ENCODE assay signal across 1 cellular context in the genomic region with DNA sequence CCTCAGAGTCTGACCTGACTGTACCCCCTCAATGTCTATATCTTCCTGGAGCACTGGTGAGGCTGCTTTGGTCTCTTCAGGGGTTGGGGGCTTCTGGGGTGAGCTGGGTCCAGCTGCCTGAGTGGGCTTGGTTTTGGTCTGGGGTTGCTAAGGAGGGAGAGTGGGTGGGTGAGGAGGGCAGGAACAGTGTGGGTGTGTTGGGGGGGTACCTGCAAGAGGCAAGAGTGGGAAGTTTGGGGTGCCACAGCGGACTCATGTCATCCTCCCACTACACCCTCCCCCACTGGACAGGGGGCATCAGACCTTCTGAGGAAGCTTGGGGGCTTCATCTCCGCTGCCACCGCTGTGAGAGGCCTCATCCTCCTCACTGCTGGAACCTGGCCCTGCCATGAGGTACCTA.
TF ChIP-seq lines count a peak whose summit lies in the region.

No MANE protein-coding gene starts in this region.

TF ChIP-seq in HEK293, 187 proteins besides CTCF, POLR2A, EP300 and RAD21 (continued from another document):
- TF ChIP-seq, protein P1, sequence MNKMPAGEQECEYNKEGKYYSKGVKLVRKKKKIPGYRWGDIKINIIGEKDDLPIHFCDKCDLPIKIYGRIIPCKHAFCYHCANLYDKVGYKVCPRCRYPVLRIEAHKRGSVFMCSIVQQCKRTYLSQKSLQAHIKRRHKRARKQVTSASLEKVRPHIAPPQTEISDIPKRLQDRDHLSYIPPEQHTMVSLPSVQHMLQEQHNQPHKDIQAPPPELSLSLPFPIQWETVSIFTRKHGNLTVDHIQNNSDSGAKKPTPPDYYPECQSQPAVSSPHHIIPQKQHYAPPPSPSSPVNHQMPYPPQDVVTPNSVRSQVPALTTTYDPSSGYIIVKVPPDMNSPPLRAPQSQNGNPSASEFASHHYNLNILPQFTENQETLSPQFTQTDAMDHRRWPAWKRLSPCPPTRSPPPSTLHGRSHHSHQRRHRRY (tag by site-specific recombination; IDR thresholded peaks at IDR 0.05), result no peak
- TF ChIP-seq, protein P2, sequence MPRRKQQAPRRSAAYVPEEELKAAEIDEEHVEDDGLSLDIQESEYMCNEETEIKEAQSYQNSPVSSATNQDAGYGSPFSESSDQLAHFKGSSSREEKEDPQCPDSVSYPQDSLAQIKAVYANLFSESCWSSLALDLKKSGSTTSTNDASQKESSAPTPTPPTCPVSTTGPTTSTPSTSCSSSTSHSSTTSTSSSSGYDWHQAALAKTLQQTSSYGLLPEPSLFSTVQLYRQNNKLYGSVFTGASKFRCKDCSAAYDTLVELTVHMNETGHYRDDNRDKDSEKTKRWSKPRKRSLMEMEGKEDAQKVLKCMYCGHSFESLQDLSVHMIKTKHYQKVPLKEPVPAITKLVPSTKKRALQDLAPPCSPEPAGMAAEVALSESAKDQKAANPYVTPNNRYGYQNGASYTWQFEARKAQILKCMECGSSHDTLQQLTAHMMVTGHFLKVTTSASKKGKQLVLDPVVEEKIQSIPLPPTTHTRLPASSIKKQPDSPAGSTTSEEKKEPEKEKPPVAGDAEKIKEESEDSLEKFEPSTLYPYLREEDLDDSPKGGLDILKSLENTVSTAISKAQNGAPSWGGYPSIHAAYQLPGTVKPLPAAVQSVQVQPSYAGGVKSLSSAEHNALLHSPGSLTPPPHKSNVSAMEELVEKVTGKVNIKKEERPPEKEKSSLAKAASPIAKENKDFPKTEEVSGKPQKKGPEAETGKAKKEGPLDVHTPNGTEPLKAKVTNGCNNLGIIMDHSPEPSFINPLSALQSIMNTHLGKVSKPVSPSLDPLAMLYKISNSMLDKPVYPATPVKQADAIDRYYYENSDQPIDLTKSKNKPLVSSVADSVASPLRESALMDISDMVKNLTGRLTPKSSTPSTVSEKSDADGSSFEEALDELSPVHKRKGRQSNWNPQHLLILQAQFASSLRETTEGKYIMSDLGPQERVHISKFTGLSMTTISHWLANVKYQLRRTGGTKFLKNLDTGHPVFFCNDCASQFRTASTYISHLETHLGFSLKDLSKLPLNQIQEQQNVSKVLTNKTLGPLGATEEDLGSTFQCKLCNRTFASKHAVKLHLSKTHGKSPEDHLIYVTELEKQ (tag by site-specific recombination; IDR thresholded peaks at IDR 0.05; ENCODE audit: borderline replicate concordance), result no peak
- TF ChIP-seq ZNF596 (tag by site-specific recombination; IDR thresholded peaks at IDR 0.05), result no peak
- peak; percentile 82 for TF ChIP-seq EGR2 (tag by site-specific recombination; IDR thresholded peaks at IDR 0.05; ENCODE audit: low read depth)
- TF ChIP-seq WT1 (tag by site-specific recombination; IDR thresholded peaks at IDR 0.05), result no peak
- TF ChIP-seq, protein P3, sequence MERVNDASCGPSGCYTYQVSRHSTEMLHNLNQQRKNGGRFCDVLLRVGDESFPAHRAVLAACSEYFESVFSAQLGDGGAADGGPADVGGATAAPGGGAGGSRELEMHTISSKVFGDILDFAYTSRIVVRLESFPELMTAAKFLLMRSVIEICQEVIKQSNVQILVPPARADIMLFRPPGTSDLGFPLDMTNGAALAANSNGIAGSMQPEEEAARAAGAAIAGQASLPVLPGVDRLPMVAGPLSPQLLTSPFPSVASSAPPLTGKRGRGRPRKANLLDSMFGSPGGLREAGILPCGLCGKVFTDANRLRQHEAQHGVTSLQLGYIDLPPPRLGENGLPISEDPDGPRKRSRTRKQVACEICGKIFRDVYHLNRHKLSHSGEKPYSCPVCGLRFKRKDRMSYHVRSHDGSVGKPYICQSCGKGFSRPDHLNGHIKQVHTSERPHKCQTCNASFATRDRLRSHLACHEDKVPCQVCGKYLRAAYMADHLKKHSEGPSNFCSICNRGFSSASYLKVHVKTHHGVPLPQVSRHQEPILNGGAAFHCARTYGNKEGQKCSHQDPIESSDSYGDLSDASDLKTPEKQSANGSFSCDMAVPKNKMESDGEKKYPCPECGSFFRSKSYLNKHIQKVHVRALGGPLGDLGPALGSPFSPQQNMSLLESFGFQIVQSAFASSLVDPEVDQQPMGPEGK (tag by site-specific recombination; IDR thresholded peaks at IDR 0.05), result 0 out of 2 replicates have a peak, but pooled peaks have one; percentile 14
- TF ChIP-seq MYNN (tag by site-specific recombination; IDR thresholded peaks at IDR 0.05; ENCODE audit: borderline replicate concordance), result no peak
- TF ChIP-seq ZNF707 (tag by site-specific recombination; IDR thresholded peaks at IDR 0.05), result no peak
- TF ChIP-seq ZFHX2 (tag by site-specific recombination; conservative IDR thresholded peaks at IDR 0.05), result peak; percentile 79
